1 cellular context compared by ENCODE assay signal in the genomic region with DNA sequence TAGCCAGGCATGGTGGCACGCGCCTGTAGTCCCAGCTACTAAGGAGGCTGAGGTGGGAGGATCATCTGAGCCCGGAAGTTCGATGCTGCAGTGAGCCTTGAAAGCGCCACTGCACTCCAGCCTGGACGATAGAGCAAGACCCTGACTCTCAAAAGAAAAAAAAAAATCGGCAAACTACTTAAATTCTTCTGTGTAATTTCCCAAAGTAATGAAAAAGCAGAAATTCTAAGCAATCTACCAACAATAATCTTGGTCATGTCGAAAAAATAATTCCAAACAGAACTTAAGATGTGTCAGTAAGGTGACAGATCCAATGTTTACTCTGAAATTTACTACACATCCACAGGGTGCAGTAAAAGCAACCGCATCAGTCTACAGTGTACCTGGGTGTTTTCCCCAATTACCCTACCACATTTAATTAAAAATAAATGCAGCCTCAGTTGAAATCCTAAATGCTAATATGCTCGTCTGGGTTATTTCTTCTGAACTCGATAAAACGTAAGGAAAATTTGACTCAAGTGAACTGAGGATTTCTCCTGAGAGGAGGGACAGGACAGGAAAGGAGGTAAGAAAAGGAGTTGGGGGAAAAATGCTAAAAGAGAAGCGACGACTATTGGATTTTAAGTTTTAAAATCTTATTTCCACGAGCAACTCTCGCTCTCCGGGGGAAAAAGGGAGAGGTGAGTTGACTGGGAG.
TF ChIP-seq lines count a peak whose summit lies in the region.

No MANE protein-coding gene starts in this region.

TF ChIP-seq in GM23338, 12 proteins besides CTCF, POLR2A, EP300 and RAD21 (continued from another document):
- TF ChIP-seq, protein P1, sequence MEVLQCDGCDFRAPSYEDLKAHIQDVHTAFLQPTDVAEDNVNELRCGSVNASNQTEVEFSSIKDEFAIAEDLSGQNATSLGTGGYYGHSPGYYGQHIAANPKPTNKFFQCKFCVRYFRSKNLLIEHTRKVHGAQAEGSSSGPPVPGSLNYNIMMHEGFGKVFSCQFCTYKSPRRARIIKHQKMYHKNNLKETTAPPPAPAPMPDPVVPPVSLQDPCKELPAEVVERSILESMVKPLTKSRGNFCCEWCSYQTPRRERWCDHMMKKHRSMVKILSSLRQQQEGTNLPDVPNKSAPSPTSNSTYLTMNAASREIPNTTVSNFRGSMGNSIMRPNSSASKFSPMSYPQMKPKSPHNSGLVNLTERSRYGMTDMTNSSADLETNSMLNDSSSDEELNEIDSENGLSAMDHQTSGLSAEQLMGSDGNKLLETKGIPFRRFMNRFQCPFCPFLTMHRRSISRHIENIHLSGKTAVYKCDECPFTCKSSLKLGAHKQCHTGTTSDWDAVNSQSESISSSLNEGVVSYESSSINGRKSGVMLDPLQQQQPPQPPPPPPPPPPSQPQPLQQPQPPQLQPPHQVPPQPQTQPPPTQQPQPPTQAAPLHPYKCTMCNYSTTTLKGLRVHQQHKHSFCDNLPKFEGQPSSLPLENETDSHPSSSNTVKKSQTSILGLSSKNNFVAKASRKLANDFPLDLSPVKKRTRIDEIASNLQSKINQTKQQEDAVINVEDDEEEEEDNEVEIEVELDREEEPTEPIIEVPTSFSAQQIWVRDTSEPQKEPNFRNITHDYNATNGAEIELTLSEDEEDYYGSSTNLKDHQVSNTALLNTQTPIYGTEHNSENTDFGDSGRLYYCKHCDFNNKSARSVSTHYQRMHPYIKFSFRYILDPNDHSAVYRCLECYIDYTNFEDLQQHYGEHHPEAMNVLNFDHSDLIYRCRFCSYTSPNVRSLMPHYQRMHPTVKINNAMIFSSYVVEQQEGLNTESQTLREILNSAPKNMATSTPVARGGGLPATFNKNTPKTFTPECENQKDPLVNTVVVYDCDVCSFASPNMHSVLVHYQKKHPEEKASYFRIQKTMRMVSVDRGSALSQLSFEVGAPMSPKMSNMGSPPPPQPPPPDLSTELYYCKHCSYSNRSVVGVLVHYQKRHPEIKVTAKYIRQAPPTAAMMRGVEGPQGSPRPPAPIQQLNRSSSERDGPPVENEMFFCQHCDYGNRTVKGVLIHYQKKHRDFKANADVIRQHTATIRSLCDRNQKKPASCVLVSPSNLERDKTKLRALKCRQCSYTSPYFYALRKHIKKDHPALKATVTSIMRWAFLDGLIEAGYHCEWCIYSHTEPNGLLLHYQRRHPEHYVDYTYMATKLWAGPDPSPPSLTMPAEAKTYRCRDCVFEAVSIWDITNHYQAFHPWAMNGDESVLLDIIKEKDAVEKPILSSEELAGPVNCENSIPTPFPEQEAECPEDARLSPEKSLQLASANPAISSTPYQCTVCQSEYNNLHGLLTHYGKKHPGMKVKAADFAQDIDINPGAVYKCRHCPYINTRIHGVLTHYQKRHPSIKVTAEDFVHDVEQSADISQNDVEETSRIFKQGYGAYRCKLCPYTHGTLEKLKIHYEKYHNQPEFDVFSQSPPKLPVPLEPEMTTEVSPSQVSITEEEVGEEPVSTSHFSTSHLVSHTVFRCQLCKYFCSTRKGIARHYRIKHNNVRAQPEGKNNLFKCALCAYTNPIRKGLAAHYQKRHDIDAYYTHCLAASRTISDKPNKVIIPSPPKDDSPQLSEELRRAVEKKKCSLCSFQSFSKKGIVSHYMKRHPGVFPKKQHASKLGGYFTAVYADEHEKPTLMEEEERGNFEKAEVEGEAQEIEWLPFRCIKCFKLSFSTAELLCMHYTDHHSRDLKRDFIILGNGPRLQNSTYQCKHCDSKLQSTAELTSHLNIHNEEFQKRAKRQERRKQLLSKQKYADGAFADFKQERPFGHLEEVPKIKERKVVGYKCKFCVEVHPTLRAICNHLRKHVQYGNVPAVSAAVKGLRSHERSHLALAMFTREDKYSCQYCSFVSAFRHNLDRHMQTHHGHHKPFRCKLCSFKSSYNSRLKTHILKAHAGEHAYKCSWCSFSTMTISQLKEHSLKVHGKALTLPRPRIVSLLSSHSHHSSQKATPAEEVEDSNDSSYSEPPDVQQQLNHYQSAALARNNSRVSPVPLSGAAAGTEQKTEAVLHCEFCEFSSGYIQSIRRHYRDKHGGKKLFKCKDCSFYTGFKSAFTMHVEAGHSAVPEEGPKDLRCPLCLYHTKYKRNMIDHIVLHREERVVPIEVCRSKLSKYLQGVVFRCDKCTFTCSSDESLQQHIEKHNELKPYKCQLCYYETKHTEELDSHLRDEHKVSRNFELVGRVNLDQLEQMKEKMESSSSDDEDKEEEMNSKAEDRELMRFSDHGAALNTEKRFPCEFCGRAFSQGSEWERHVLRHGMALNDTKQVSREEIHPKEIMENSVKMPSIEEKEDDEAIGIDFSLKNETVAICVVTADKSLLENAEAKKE (CRISPR knock-in tag; IDR thresholded peaks at IDR 0.05), result no peak
- no peak for TF ChIP-seq CREB1 (CRISPR knock-in tag; IDR thresholded peaks at IDR 0.05; ENCODE audit: low read depth)
- no peak for TF ChIP-seq ZNF114 (CRISPR knock-in tag; IDR thresholded peaks at IDR 0.05)
- TF ChIP-seq, protein P2, sequence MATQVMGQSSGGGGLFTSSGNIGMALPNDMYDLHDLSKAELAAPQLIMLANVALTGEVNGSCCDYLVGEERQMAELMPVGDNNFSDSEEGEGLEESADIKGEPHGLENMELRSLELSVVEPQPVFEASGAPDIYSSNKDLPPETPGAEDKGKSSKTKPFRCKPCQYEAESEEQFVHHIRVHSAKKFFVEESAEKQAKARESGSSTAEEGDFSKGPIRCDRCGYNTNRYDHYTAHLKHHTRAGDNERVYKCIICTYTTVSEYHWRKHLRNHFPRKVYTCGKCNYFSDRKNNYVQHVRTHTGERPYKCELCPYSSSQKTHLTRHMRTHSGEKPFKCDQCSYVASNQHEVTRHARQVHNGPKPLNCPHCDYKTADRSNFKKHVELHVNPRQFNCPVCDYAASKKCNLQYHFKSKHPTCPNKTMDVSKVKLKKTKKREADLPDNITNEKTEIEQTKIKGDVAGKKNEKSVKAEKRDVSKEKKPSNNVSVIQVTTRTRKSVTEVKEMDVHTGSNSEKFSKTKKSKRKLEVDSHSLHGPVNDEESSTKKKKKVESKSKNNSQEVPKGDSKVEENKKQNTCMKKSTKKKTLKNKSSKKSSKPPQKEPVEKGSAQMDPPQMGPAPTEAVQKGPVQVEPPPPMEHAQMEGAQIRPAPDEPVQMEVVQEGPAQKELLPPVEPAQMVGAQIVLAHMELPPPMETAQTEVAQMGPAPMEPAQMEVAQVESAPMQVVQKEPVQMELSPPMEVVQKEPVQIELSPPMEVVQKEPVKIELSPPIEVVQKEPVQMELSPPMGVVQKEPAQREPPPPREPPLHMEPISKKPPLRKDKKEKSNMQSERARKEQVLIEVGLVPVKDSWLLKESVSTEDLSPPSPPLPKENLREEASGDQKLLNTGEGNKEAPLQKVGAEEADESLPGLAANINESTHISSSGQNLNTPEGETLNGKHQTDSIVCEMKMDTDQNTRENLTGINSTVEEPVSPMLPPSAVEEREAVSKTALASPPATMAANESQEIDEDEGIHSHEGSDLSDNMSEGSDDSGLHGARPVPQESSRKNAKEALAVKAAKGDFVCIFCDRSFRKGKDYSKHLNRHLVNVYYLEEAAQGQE (IDR thresholded peaks at IDR 0.05; ENCODE audit: unreplicated experiment), result no peak
